Comparison of ENCODE assay signal across 16 cellular contexts in the genomic region with DNA sequence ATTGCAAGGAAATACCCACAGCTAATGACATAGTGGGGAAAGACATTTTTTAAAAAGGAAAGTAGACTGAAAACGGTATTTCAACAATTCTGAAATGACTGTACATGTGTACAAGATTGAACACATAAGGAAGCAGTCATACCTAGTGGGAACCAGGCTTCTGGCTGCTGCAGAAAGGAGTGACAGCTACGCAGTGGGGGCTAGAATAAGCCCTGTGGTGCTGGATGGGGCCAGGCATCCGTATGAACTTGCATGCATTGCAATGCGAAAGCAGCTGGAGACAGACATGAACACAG. TPM values are rescaled to one million over a fixed set of nuclear protein-coding genes. Genes with fewer than 3 reads are reported as not detected.
DNase-seq lines count a peak whose midpoint lies in the region; ATAC-seq and TF ChIP-seq lines count a peak whose summit lies in the region.
"Had no signal": no experiment of that assay in that cellular context is flagged by ENCODE, and none has a peak within 500 bp of the region (broad histone marks: within the 10 kb centered on the region; RNA-seq: fewer than 3 reads in every experiment).

No MANE protein-coding gene starts in this region.

- H3K36me3 Mint-ChIP-seq in T-helper 2 cell treated with Interferon-gamma antibody and Interleukin-4, amounts not matched to agents 5 μg/mL and 100 μg/mL, for 36 hours (ENCODE audit: low read depth), result no peaks in the 10 kb centered on the region
- H3K36me3 Mint-ChIP-seq in CD4-positive, alpha-beta memory T cell, result no peaks in the 10 kb centered on the region

- peak; percentile 80 for ATAC-seq in GM18858 (IDR thresholded peaks at IDR 0.05; ENCODE audit: unreplicated experiment)
- peak; percentile 70 for ATAC-seq in GM21360 (IDR thresholded peaks at IDR 0.05; ENCODE audit: unreplicated experiment)
- peak; percentile 92 for ATAC-seq in HG02884 (IDR thresholded peaks at IDR 0.05; ENCODE audit: unreplicated experiment)
- peak; percentile 73 for ATAC-seq in HG03469 (IDR thresholded peaks at IDR 0.05; ENCODE audit: unreplicated experiment)

- no peaks in the 10 kb centered on the region for H3K27me3 Mint-ChIP-seq in T-helper 2 cell treated with Interferon-gamma antibody and Interleukin-4, amounts not matched to agents 5 μg/mL and 100 μg/mL, for 36 hours (ENCODE audit: low read depth)
- H3K27me3 Mint-ChIP-seq in CD4-positive, alpha-beta memory T cell, result peaks cover 0 to 4% of the 10 kb centered on the region in 2 donors

- no peak overlapping the region for H3K4me3 Mint-ChIP-seq in T-helper 2 cell treated with Interferon-gamma antibody and Interleukin-4, amounts not matched to agents 5 μg/mL and 100 μg/mL, for 36 hours
- no peak overlapping the region for H3K4me3 Mint-ChIP-seq in CD4-positive, alpha-beta memory T cell
- H3K4me3 Mint-ChIP-seq: nephron had no signal

- TF ChIP-seq CTCF in breast epithelium (IDR thresholded peaks at IDR 0.05), result no peak

- CTCF ChIA-PET in CD4-positive, alpha-beta memory T cell (lab: Charles Lee; ENCODE audit: partially characterized antibody), result interaction anchor here (0.6 kb wide), 1 partner anchor 138 kb away, joined by 3 read pairs; no protein-coding TSS in a partner anchor

- peaks cover 2% of the 10 kb centered on the region for H3K4me1 Mint-ChIP-seq in T-helper 2 cell treated with Interferon-gamma antibody and Interleukin-4, amounts not matched to agents 5 μg/mL and 100 μg/mL, for 36 hours (ENCODE audit: low read depth)
- H3K4me1 Mint-ChIP-seq in CD4-positive, alpha-beta memory T cell, result no peaks in the 10 kb centered on the region
- H3K4me1 Mint-ChIP-seq: nephron had no signal

- H3K4me1 ChIP-seq in CD4-positive, alpha-beta memory T cell (ENCODE audit: insufficient read depth, low read length), result no peaks in the 10 kb centered on the region
- no peaks in the 10 kb centered on the region for H3K4me1 ChIP-seq in breast epithelium

- H3K27ac Mint-ChIP-seq in T-helper 2 cell treated with Interferon-gamma antibody and Interleukin-4, amounts not matched to agents 5 μg/mL and 100 μg/mL, for 36 hours, result no peak overlapping the region
- no peak overlapping the region for H3K27ac Mint-ChIP-seq in CD4-positive, alpha-beta memory T cell
- H3K27ac Mint-ChIP-seq: nephron had no signal

- DNase-seq in T-helper 2 cell treated with Interferon-gamma antibody and Interleukin-4, amounts not matched to agents 5 μg/mL and 100 μg/mL, for 36 hours (ENCODE audit: low spot score), result no peak
- DNase-seq in CD4-positive, alpha-beta memory T cell, result no peak
- DNase-seq in GM03348 (ENCODE audit: low spot score), result no peak
- no peak for DNase-seq in breast epithelium (ENCODE audit: low spot score in 2 of 2)
- DNase-seq: cerebellar nuclear complex, EL, NCI-H146, NCI-H69 had no signal

- TF ChIP-seq POLR2A in breast epithelium (IDR thresholded peaks at IDR 0.05), result no peak

- no peaks in the 10 kb centered on the region for H3K9me3 ChIP-seq in CD4-positive, alpha-beta memory T cell (ENCODE audit: control insufficient read depth in 1 of 2, low read length in 2 of 2)
- no peaks in the 10 kb centered on the region for H3K9me3 ChIP-seq in breast epithelium
- H3K9me3 ChIP-seq: BLaER1 treated with 17β-estradiol and CSF1 and Interleukin-3, amounts not matched to agents 10 nM and 100 nM had no signal

- H3K9me3 Mint-ChIP-seq in T-helper 2 cell treated with Interferon-gamma antibody and Interleukin-4, amounts not matched to agents 5 μg/mL and 100 μg/mL, for 36 hours, result no peaks in the 10 kb centered on the region
- no peaks in the 10 kb centered on the region for H3K9me3 Mint-ChIP-seq in CD4-positive, alpha-beta memory T cell
- H3K9me3 Mint-ChIP-seq: nephron had no signal

- POLR2A ChIA-PET in CD4-positive, alpha-beta memory T cell (lab: Charles Lee; ENCODE audit: partially characterized antibody), result no interaction called here

- intact Hi-C loops in CD4-positive, alpha-beta memory T cell (cut with micrococcal nuclease), result no loop called here
- intact Hi-C loops in breast epithelium (cut with DNase I; ENCODE audit: low total_unique reads), result no loop called here

- no peaks in the 10 kb centered on the region for H3K36me3 ChIP-seq in CD4-positive, alpha-beta memory T cell (ENCODE audit: insufficient read depth, low read length)
- H3K36me3 ChIP-seq in breast epithelium, result no peaks in the 10 kb centered on the region
- H3K36me3 ChIP-seq: BLaER1 treated with 17β-estradiol and CSF1 and Interleukin-3, amounts not matched to agents 10 nM and 100 nM had no signal

- H3K4me3 ChIP-seq in CD4-positive, alpha-beta memory T cell (ENCODE audit: low read length in 2 of 2), result no peak overlapping the region
- no peak overlapping the region for H3K4me3 ChIP-seq in breast epithelium
- H3K4me3 ChIP-seq: BLaER1 treated with 17β-estradiol and CSF1 and Interleukin-3, amounts not matched to agents 10 nM and 100 nM had no signal

- H3K27ac ChIP-seq in CD4-positive, alpha-beta memory T cell (ENCODE audit: low read depth, low read length), result no peak overlapping the region
- no peak overlapping the region for H3K27ac ChIP-seq in breast epithelium
- H3K27ac ChIP-seq: BLaER1 treated with 17β-estradiol and CSF1 and Interleukin-3, amounts not matched to agents 10 nM and 100 nM had no signal

- no peaks in the 10 kb centered on the region for H3K27me3 ChIP-seq in CD4-positive, alpha-beta memory T cell (ENCODE audit: insufficient read depth, low read length)
- peaks cover 0 to 10% of the 10 kb centered on the region in 2 donors for H3K27me3 ChIP-seq in breast epithelium

RNA-seq across cellular contexts. Expression of a gene that starts 54.9 kb away (rescaled TPM):
- total RNA-seq in CD4-positive, alpha-beta memory T cell, result not detected
- polyA plus RNA-seq in CD4-positive, alpha-beta memory T cell, result not detected
- total RNA-seq in breast epithelium, result not detected
- total RNA-seq: liver had no signal
- polyA plus RNA-seq: esophagus, liver had no signal
